1 cellular context compared by ENCODE assay signal in the genomic region with DNA sequence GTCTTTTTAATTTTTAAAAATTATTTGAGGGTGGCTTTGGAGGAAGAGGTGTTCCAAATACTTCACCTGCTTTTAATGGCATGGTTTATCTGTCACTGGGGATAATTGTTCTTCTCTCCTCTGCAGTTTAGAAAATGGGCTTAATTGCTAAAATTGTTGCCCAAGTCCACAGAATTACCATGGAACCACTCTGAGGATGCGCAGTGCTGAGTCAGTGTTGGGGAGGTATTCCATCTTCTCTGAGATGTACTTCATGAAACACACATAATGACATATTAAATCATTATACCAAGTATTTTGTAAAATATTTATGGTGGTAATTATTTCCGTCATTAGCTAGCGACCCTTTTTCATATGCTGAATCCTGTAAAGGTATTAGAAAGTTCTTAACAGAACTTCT.
TF ChIP-seq lines count a peak whose summit lies in the region.

No MANE protein-coding gene starts in this region.

TF ChIP-seq in IMR-90, 13 proteins besides CTCF, POLR2A, EP300 and RAD21:
- TF ChIP-seq USF2 (IDR thresholded peaks at IDR 0.05; ENCODE audit: low read depth, low read length) (no peak), RCOR1 (IDR thresholded peaks at IDR 0.05; ENCODE audit: insufficient replicate concordance, low read length) (no peak), MAZ (IDR thresholded peaks at IDR 0.05; ENCODE audit: borderline replicate concordance, low read depth, low read length) (no peak)
TF ChIP-seq in IMR-90: peak in this region for 0.
